ENCODE assay signal across 2 cellular contexts in genomic region chr15:77712438-77712837, GRCh38.
TF ChIP-seq lines count a peak whose summit lies in the region.

No MANE protein-coding gene starts in this region.

TF ChIP-seq in WTC11, 78 proteins besides CTCF, POLR2A, EP300 and RAD21:
- TF ChIP-seq USF1 (CRISPR knock-in tag; IDR thresholded peaks at IDR 0.05) (0 out of 2 replicates have a peak, but pooled peaks have one; percentile 18), NR2C2 (CRISPR knock-in tag; IDR thresholded peaks at IDR 0.05) (no peak)

TF ChIP-seq in H1, 55 proteins besides CTCF, POLR2A, EP300 and RAD21 (continued from another document):
- TF ChIP-seq NANOG (IDR thresholded peaks at IDR 0.05; ENCODE audit: insufficient read depth, low read depth, low read length, poor library complexity, severe bottlenecking): no peak
- TF ChIP-seq HDAC6 (IDR thresholded peaks at IDR 0.05; ENCODE audit: low read depth, low read length): no peak
- no peak for TF ChIP-seq KDM1A (IDR thresholded peaks at IDR 0.05; ENCODE audit: borderline replicate concordance, low read length)
- no peak for TF ChIP-seq GABPA (IDR thresholded peaks at IDR 0.05; ENCODE audit: borderline replicate concordance, insufficient read depth, low read length)
- no peak for TF ChIP-seq ATF2 (IDR thresholded peaks at IDR 0.05; ENCODE audit: low read length)
- TF ChIP-seq RBBP5 (IDR thresholded peaks at IDR 0.05; ENCODE audit: borderline replicate concordance, low read depth, low read length): no peak
- no peak for TF ChIP-seq KDM5A (IDR thresholded peaks at IDR 0.05; ENCODE audit: low read length)
- no peak for TF ChIP-seq CBX8 (IDR thresholded peaks at IDR 0.05; ENCODE audit: borderline replicate concordance, low read depth, low read length)
- no peak for TF ChIP-seq PHF8 (conservative IDR thresholded peaks at IDR 0.05; ENCODE audit: low read depth, low read length)
- TF ChIP-seq RNF2 (IDR thresholded peaks at IDR 0.05; ENCODE audit: borderline replicate concordance, low read depth, low read length, missing control alignments, poor library complexity, severe bottlenecking): no peak
- no peak for TF ChIP-seq SIRT6 (IDR thresholded peaks at IDR 0.05; ENCODE audit: low read length)
- TF ChIP-seq CEBPB (IDR thresholded peaks at IDR 0.05; ENCODE audit: low read depth, low read length): no peak
- no peak for TF ChIP-seq CHD7 (IDR thresholded peaks at IDR 0.05; ENCODE audit: insufficient replicate concordance, low read length)
- TF ChIP-seq, protein P1, sequence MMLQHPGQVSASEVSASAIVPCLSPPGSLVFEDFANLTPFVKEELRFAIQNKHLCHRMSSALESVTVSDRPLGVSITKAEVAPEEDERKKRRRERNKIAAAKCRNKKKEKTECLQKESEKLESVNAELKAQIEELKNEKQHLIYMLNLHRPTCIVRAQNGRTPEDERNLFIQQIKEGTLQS (IDR thresholded peaks at IDR 0.05; ENCODE audit: insufficient read depth, low read depth, low read length): no peak
- no peak for TF ChIP-seq CHD2 (IDR thresholded peaks at IDR 0.05; ENCODE audit: low read length)
- no peak for TF ChIP-seq MAX (IDR thresholded peaks at IDR 0.05)
- no peak for TF ChIP-seq RFX5 (IDR thresholded peaks at IDR 0.05; ENCODE audit: borderline replicate concordance, low read depth, low read length)
- no peak for TF ChIP-seq JUN (IDR thresholded peaks at IDR 0.05; ENCODE audit: low read depth, low read length)
